Comparison of ENCODE assay signal across 9 cellular contexts in the genomic region with DNA sequence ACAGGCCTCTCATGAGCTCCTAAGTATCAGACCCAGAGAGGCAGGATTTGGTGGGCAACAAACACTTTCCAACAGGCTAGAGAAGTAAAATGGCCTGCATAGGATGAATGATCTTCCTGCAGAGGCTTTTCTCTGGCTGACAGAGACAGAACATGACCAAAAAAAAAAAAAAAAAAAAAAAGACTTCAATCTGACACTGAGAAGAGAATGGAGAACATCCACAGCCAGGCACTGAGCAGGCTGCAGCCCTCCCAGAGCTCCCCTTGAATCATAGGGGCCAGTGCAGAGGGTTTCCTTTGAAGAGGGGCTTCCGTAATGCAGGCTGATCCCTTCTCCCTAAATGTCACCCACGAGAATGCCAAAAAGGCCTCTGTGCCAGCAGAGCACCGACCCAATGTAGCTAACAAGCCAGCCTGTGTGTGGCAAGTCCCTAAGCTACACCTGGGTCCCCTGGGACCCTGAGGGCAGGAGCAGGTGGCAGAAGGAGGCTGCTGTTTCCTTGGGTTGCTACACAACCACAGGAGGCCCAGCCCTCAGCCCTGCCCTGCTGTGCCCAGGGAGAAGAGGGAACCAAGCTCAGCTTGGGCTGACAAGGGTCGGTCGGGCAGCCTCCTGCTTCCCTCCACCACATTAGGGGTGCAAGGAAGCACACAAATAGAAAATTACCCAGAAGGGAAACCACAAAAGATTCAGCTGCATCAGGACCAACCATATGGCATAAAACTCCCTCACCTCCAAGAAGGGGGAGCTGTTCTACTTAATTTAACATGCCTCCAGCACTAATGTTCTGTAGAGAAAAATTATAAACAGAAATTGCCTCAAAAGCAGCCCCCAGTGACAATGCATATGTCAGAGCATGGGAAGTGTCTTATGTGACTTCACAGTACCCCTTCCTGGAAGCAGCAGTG. TPM values are rescaled to one million over a fixed set of nuclear protein-coding genes. Genes with fewer than 3 reads are reported as not detected.
DNase-seq lines count a peak whose midpoint lies in the region; ATAC-seq and TF ChIP-seq lines count a peak whose summit lies in the region.
"Had no signal": no experiment of that assay in that cellular context is flagged by ENCODE, and none has a peak within 500 bp of the region (broad histone marks: within the 10 kb centered on the region; RNA-seq: fewer than 3 reads in every experiment).

No MANE protein-coding gene starts in this region.

- peaks cover 19 to 93% (median 81%) of the 10 kb centered on the region in 10 experiments for H3K4me1 ChIP-seq in BLaER1 treated with 17β-estradiol and CSF1 and Interleukin-3, amounts not matched to agents 10 nM and 100 nM
- peaks cover 0 to 6% (median 0%) of the 10 kb centered on the region in 4 donors for H3K4me1 ChIP-seq in stomach

- no peak for TF ChIP-seq EP300 in stomach (IDR thresholded peaks at IDR 0.05)

- no peak for TF ChIP-seq CTCF in stomach (IDR thresholded peaks at IDR 0.05)

- WGBS in stomach, 5 donors: 55 to 81% (median 68%) methylated on average over 5 of the region's 5 CpGs; no CpG with 5 or more reads in 1 of the 5 donors

- TF ChIP-seq POLR2A in stomach (IDR thresholded peaks at IDR 0.05): no peak

- H3K4me2 ChIP-seq in BLaER1 treated with 17β-estradiol and CSF1 and Interleukin-3, amounts not matched to agents 10 nM and 100 nM: peak overlapping the region; percentile 71 to 90 (median 80)

- peak overlapping the region in 9 of 11 experiments; percentile 22 to 88 (median 76); a peak in 17 of 22 replicates for H3K27ac ChIP-seq in BLaER1 treated with 17β-estradiol and CSF1 and Interleukin-3, amounts not matched to agents 10 nM and 100 nM
- H3K27ac ChIP-seq in stomach: no peak overlapping the region

- H4K20me1 ChIP-seq in BLaER1 treated with 17β-estradiol and CSF1 and Interleukin-3, amounts not matched to agents 10 nM and 100 nM: no peaks in the 10 kb centered on the region

- intact Hi-C loops in stomach (cut with DNase I; ENCODE audit: low total_unique reads): no loop called here

- H3K36me3 ChIP-seq in BLaER1 treated with 17β-estradiol and CSF1 and Interleukin-3, amounts not matched to agents 10 nM and 100 nM: no peaks in the 10 kb centered on the region
- no peaks in the 10 kb centered on the region for H3K36me3 ChIP-seq in stomach

- no peaks in the 10 kb centered on the region for H3K9me3 ChIP-seq in BLaER1 treated with 17β-estradiol and CSF1 and Interleukin-3, amounts not matched to agents 10 nM and 100 nM (replicated peaks in 1 of 11)
- H3K9me3 ChIP-seq in stomach: no peaks in the 10 kb centered on the region

- H3K27me3 ChIP-seq in BLaER1 treated with 17β-estradiol and CSF1 and Interleukin-3, amounts not matched to agents 10 nM and 100 nM: peaks cover 0 to 9% (median 0%) of the 10 kb centered on the region in 11 experiments; a peak in 1 of 22 replicates
- no peaks in the 10 kb centered on the region for H3K27me3 ChIP-seq in stomach

- ATAC-seq in GM19324 (IDR thresholded peaks at IDR 0.05; ENCODE audit: low FRiP score, unreplicated experiment) (peak; percentile 83), HG03280 (IDR thresholded peaks at IDR 0.05; ENCODE audit: unreplicated experiment) (peak; percentile 57)

- peak overlapping the region in 9 of 11 experiments; percentile 11 to 76 (median 54); a peak in 17 of 22 replicates for H3K9ac ChIP-seq in BLaER1 treated with 17β-estradiol and CSF1 and Interleukin-3, amounts not matched to agents 10 nM and 100 nM

- peak; percentile 74 for DNase-seq in NOMO-1 treated with dmso at 0.1 percent for 144 hours (lab: John Stamatoyannopoulos, UW; ENCODE audit: unreplicated experiment)
- DNase-seq in mucosa of gallbladder (ENCODE audit: low spot score): no peak
- no peak for DNase-seq in AG08395 (ENCODE audit: low spot score)
- no peak for DNase-seq in stomach
- no peak for DNase-seq in mesenteric fat pad (ENCODE audit: low spot score)
- DNase-seq: effector memory CD4-positive, alpha-beta T cell had no signal

- H3K4me3 ChIP-seq in BLaER1 treated with 17β-estradiol and CSF1 and Interleukin-3, amounts not matched to agents 10 nM and 100 nM: peak overlapping the region in 5 of 10 experiments; percentile 1 to 40 (median 30); a peak in 8 of 20 replicates
- no peak overlapping the region for H3K4me3 ChIP-seq in stomach

RNA-seq across cellular contexts. Expression of gene MAP7D2, which starts 55.5 kb away (rescaled TPM):
- total RNA-seq in mucosa of gallbladder (5.2 TPM), stomach (10 to 100 TPM in 3 of 5 donors, under 1 TPM in 1, not detected in 1; 0.89 to 70.0 (median 17.6) TPM), mesenteric fat pad (0.29 TPM)
- 10 to 100 TPM in 1 of 3 donors, 1 to 10 TPM in 2; 1.4 to 16.6 (median 4.9) TPM for polyA plus RNA-seq in stomach

Comparison
In these comparisons a context has a peak if more than half of its experiments do, and no peak if none do; other contexts are left out.
1. H3K27ac ChIP-seq: peak in BLaER1 treated with 17β-estradiol and CSF1 and Interleukin-3, amounts not matched to agents 10 nM and 100 nM (9 of 11); none in stomach (0 of 5).